In genomic region chr7:30313793-30314192, GRCh38 we compare ENCODE assay signal across 29 cellular contexts.
"Had no signal": no experiment of that assay in that cellular context is flagged by ENCODE, and none has a peak within 500 bp of the region (broad histone marks: within the 10 kb centered on the region; RNA-seq: fewer than 3 reads in every experiment).

No MANE protein-coding gene starts in this region.

- DNase-seq: activated CD4-positive, alpha-beta T cell treated with anti-CD3 and anti-CD28 coated beads for 1 hour; activated CD4-positive, alpha-beta T cell treated with anti-CD3 and anti-CD28 coated beads, Interleukin-2, amount 50 U/mL, for 1 hour; activated CD8-positive, alpha-beta T cell treated with anti-CD3 and anti-CD28 coated beads for 36 hours; activated gamma-delta T cell treated with Interleukin-2 at 50 U/mL for 16 hours; activated naive CD4-positive, alpha-beta T cell treated with anti-CD3 and anti-CD28 coated beads, Interleukin-2, amount 50 U/mL, for 16 hours; activated T-cell treated with anti-CD3 and anti-CD28 coated beads, Interleukin-2, amount 50 U/mL, for 4 hours; amniotic stem cell; caudate nucleus; foreskin keratinocyte; heart left ventricle; hypothalamus; immature natural killer cell; kidney; left colon; lower lobe of right lung; mucosa of descending colon; ovary; psoas muscle; sigmoid colon; stimulated activated CD4-positive, alpha-beta T cell treated with anti-CD3 and anti-CD28 coated beads, Interleukin-2, amount 100 ng/mL, for 24 hours; T-helper 9 cell; upper lobe of left lung; WERI-Rb-1 had no signal

- H3K27me3 Mint-ChIP-seq: activated CD8-positive, alpha-beta T cell treated with anti-CD3 and anti-CD28 coated beads for 36 hours; activated T-helper 17 cell treated with anti-CD3 and anti-CD28 coated beads, Interleukin-2, amount 50 U/mL, for 72 hours; stimulated activated naive CD8-positive, alpha-beta T cell treated with anti-CD3 and anti-CD28 coated beads, Interleukin-15, Interleukin-2, amounts not matched to agents 100 ng/mL and 50 ng/mL, for 24 hours had no signal

- H3K27ac Mint-ChIP-seq: activated CD8-positive, alpha-beta T cell treated with anti-CD3 and anti-CD28 coated beads for 36 hours; nephron; stimulated activated naive CD8-positive, alpha-beta T cell treated with anti-CD3 and anti-CD28 coated beads, Interleukin-15, Interleukin-2, amounts not matched to agents 100 ng/mL and 50 ng/mL, for 24 hours had no signal

- ATAC-seq: activated CD8-positive, alpha-beta T cell treated with anti-CD3 and anti-CD28 coated beads for 36 hours; activated T-cell treated with anti-CD3 and anti-CD28 coated beads, Interleukin-2, amount 50 U/mL, for 4 hours; activated T-helper 17 cell treated with anti-CD3 and anti-CD28 coated beads, Interleukin-2, amount 50 U/mL, for 72 hours; foreskin keratinocyte; heart left ventricle; left colon; lower lobe of right lung; mucosa of descending colon; psoas muscle had no signal

- H3K9me3 Mint-ChIP-seq: activated CD8-positive, alpha-beta T cell treated with anti-CD3 and anti-CD28 coated beads for 36 hours; activated T-cell treated with anti-CD3 and anti-CD28 coated beads, Interleukin-2, amount 50 U/mL, for 4 hours; activated T-helper 17 cell treated with anti-CD3 and anti-CD28 coated beads, Interleukin-2, amount 50 U/mL, for 72 hours; immature natural killer cell; nephron; stimulated activated naive CD8-positive, alpha-beta T cell treated with anti-CD3 and anti-CD28 coated beads, Interleukin-15, Interleukin-2, amounts not matched to agents 100 ng/mL and 50 ng/mL, for 24 hours had no signal

- H3K36me3 Mint-ChIP-seq: immature natural killer cell had no signal

- H3K27ac ChIP-seq: esophagus muscularis mucosa, foreskin keratinocyte, heart left ventricle, lower lobe of right lung, neutrophil, ovary, psoas muscle, sigmoid colon, upper lobe of left lung, WERI-Rb-1 had no signal

- H3K9me3 ChIP-seq: esophagus muscularis mucosa, heart left ventricle, lower lobe of right lung, mucosa of descending colon, neutrophil, ovary, psoas muscle, sigmoid colon, upper lobe of left lung had no signal

- H3K4me3 Mint-ChIP-seq: activated CD8-positive, alpha-beta T cell treated with anti-CD3 and anti-CD28 coated beads for 36 hours; activated T-cell treated with anti-CD3 and anti-CD28 coated beads, Interleukin-2, amount 50 U/mL, for 4 hours; activated T-helper 17 cell treated with anti-CD3 and anti-CD28 coated beads, Interleukin-2, amount 50 U/mL, for 72 hours; nephron; stimulated activated naive CD8-positive, alpha-beta T cell treated with anti-CD3 and anti-CD28 coated beads, Interleukin-15, Interleukin-2, amounts not matched to agents 100 ng/mL and 50 ng/mL, for 24 hours had no signal

- H3K4me2 ChIP-seq: smooth muscle cell had no signal

- H3K36me3 ChIP-seq: esophagus muscularis mucosa, heart left ventricle, lower lobe of right lung, neutrophil, ovary, sigmoid colon, upper lobe of left lung, WERI-Rb-1 had no signal

- H3K4me3 ChIP-seq: esophagus muscularis mucosa, heart left ventricle, lower lobe of right lung, mucosa of descending colon, ovary, psoas muscle, sigmoid colon, smooth muscle cell, upper lobe of left lung had no signal

- FAIRE-seq: kidney had no signal

- H3K27me3 ChIP-seq: esophagus muscularis mucosa, foreskin keratinocyte, heart left ventricle, neutrophil, ovary, sigmoid colon, upper lobe of left lung had no signal
